21 cellular contexts compared by ENCODE assay signal in genomic region chr14:46734287-46734686, GRCh38.
"Had no signal": no experiment of that assay in that cellular context is flagged by ENCODE, and none has a peak within 500 bp of the region (broad histone marks: within the 10 kb centered on the region; RNA-seq: fewer than 3 reads in every experiment).

No MANE protein-coding gene starts in this region.

- H3K36me3 ChIP-seq: breast epithelium had no signal

- H3K4me1 ChIP-seq: breast epithelium had no signal

- H3K27me3 ChIP-seq: breast epithelium had no signal

- H3K27ac ChIP-seq: breast epithelium, SK-N-MC had no signal

- H3K4me3 ChIP-seq: breast epithelium, K562, SK-N-MC had no signal

- DNase-seq: activated CD4-positive, alpha-beta T cell treated with anti-CD3 and anti-CD28 coated beads for 48 hours; activated CD4-positive, alpha-beta T cell treated with anti-CD3 and anti-CD28 coated beads, Interleukin-2, amount 50 U/mL, for 4 hours; activated CD8-positive, alpha-beta memory T cell treated with anti-CD3 and anti-CD28 coated beads, Interleukin-2, amount 50 U/mL, for 48 hours; activated CD8-positive, alpha-beta T cell treated with anti-CD3 and anti-CD28 coated beads, Interleukin-2, amount 10 ng/mL, durations not matched to agents 7 days and 5 days; activated T-cell treated with anti-CD3 and anti-CD28 coated beads, Interleukin-2, amount 50 U/mL, for 1 hour; aorta; caudate nucleus; Karpas-422; NCI-H1105 treated with DMSO at 0.1 percent for 48 hours; NCI-H1436 treated with DMSO at 0.1 percent for 48 hours; NCI-H187; NCI-H2081; NCI-H2227 treated with DMSO at 0.1 percent for 48 hours; NCI-H446 treated with DMSO at 0.1 percent for 48 hours; NCI-H526; SIG-M5; T-helper 1 cell had no signal

- ATAC-seq: activated CD4-positive, CD25-positive, alpha-beta regulatory T cell treated with anti-CD3 and anti-CD28 coated beads, Interleukin-2, amount 50 U/mL, for 24 hours; activated CD8-positive, alpha-beta T cell treated with anti-CD3 and anti-CD28 coated beads, Interleukin-2, amount 10 ng/mL, durations not matched to agents 7 days and 5 days; K562 had no signal
